ENCODE assay signal across 9 cellular contexts in the genomic region with DNA sequence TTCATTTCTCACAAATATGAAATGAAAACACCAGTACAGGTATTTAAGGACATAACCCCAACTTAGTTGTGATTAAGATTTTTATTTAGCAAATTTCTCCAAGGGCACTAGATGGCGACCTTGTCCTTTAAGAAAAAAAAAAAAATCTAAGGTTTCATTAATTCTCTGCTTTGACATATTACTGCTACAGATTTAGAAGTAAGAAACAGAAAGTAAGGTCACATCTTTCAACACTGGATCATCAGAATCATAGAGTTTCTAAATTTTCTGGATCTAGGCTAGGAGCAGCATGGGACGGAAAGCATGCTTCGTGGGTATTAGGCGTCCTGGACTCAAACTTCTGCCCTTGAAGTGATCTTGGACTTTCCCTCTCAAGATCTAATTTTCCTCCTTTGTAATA.
A peak's percentile ranks its signal among the peaks of the same experiment; 100 is the strongest.
DNase-seq lines count a peak whose midpoint lies in the region; ATAC-seq and TF ChIP-seq lines count a peak whose summit lies in the region.
"Had no signal": no experiment of that assay in that cellular context is flagged by ENCODE, and none has a peak within 500 bp of the region (broad histone marks: within the 10 kb centered on the region; RNA-seq: fewer than 3 reads in every experiment).

No MANE protein-coding gene starts in this region.

- H4K8ac ChIP-seq in mesenchymal stem cell (ENCODE audit: low read length): no peak overlapping the region

- H3K23ac ChIP-seq in mesenchymal stem cell (ENCODE audit: low read length in 2 of 2): no peak overlapping the region

- no peak overlapping the region for H3K4me3 ChIP-seq in body of pancreas
- peak overlapping the region in 1 of 2 experiments; percentile 73 for H3K4me3 ChIP-seq in mesenchymal stem cell (ENCODE audit: insufficient read depth in 1 of 2, low read depth in 1 of 2, low read length in 2 of 2)

- H3K27me3 ChIP-seq in body of pancreas (no peaks in the 10 kb centered on the region), mesenchymal stem cell (ENCODE audit: control insufficient read depth in 1 of 2, insufficient read depth in 1 of 2, low read length in 2 of 2) (no peaks in the 10 kb centered on the region)

- H3K9me3 ChIP-seq in body of pancreas (no peaks in the 10 kb centered on the region), mesenchymal stem cell (ENCODE audit: control insufficient read depth, low read length) (no peaks in the 10 kb centered on the region)

- H4K91ac ChIP-seq in mesenchymal stem cell (ENCODE audit: low read length): no peak overlapping the region

- H3K27ac ChIP-seq in body of pancreas (no peak overlapping the region), mesenchymal stem cell (ENCODE audit: low read length, poor library complexity, severe bottlenecking) (no peak overlapping the region)

- H3K79me1 ChIP-seq in mesenchymal stem cell (replicated peaks; ENCODE audit: low read length, poor library complexity, severe bottlenecking): no peaks in the 10 kb centered on the region

- no peak overlapping the region for H3K4ac ChIP-seq in mesenchymal stem cell (ENCODE audit: low read depth in 1 of 2, low read length in 2 of 2)

- no peak overlapping the region for H2BK15ac ChIP-seq in mesenchymal stem cell (ENCODE audit: low read depth, poor library complexity, severe bottlenecking)

- no peaks in the 10 kb centered on the region for H3K36me3 ChIP-seq in body of pancreas (replicated peaks in 1 of 2; ENCODE audit: insufficient read depth in 1 of 2, low read depth in 2 of 2)
- no peaks in the 10 kb centered on the region for H3K36me3 ChIP-seq in mesenchymal stem cell (ENCODE audit: control insufficient read depth in 1 of 2, insufficient read depth in 2 of 2, low read depth in 1 of 2, low read length in 2 of 2)

- H3K9ac ChIP-seq in mesenchymal stem cell (ENCODE audit: low read length): peak overlapping the region; percentile 92

- intact Hi-C loops in body of pancreas (cut with DNase I): no loop called here

- peaks cover 27% of the 10 kb centered on the region for H3K4me1 ChIP-seq in body of pancreas
- H3K4me1 ChIP-seq in mesenchymal stem cell (ENCODE audit: control insufficient read depth, insufficient read depth, low read depth, low read length): peaks cover 17% of the 10 kb centered on the region

- no peak overlapping the region for H3K14ac ChIP-seq in mesenchymal stem cell (ENCODE audit: low read length in 2 of 2)

- TF ChIP-seq POLR2A in body of pancreas (IDR thresholded peaks at IDR 0.05): no peak

- no peak overlapping the region for H2BK120ac ChIP-seq in mesenchymal stem cell (ENCODE audit: low read depth, low read length)

- H2BK5ac ChIP-seq in mesenchymal stem cell (ENCODE audit: low read depth, low read length, poor library complexity, severe bottlenecking): no peak overlapping the region

- no peak overlapping the region for H3K4me2 ChIP-seq in mesenchymal stem cell (ENCODE audit: low read length, poor library complexity, severe bottlenecking)

- H2AFZ ChIP-seq in mesenchymal stem cell (ENCODE audit: low read depth, low read length): no peak overlapping the region

- TF ChIP-seq CTCF in AG09319 (IDR thresholded peaks at IDR 0.05; ENCODE audit: low read depth, low read length): peak; percentile 41
- peak; percentile 23 to 62 (median 50) for TF ChIP-seq CTCF in body of pancreas (IDR thresholded peaks at IDR 0.05)

- H2BK12ac ChIP-seq in mesenchymal stem cell (ENCODE audit: low read length in 2 of 2): no peak overlapping the region

- no peak overlapping the region for H2AK5ac ChIP-seq in mesenchymal stem cell (ENCODE audit: low read length, severe bottlenecking)

- H3K18ac ChIP-seq in mesenchymal stem cell (ENCODE audit: low read depth in 1 of 2, low read length in 2 of 2): no peak overlapping the region

- 16 to 24% methylated on average over 4 of the region's 4 CpGs for WGBS in body of pancreas, 2 donors
- WGBS in mesenchymal stem cell: 45% methylated on average over 3 of the region's 4 CpGs

- ATAC-seq in body of pancreas: no peak
- no peak for ATAC-seq in HG03378 (IDR thresholded peaks at IDR 0.05; ENCODE audit: unreplicated experiment)
- no peak for ATAC-seq in HG02678 (IDR thresholded peaks at IDR 0.05; ENCODE audit: unreplicated experiment)

- DNase-seq in AG09319 (ENCODE audit: extremely low read depth, low read depth): no peak
- peak; percentile 62 for DNase-seq in HCEC 1CT
- no peak for DNase-seq in body of pancreas
- DNase-seq in mesenchymal stem cell: peak; percentile 63
- DNase-seq in pons (ENCODE audit: low spot score): no peak
- DNase-seq in NCI-H1092 (lab: John Stamatoyannopoulos, UW): no peak
- DNase-seq: stimulated activated CD4-positive, alpha-beta T cell treated with anti-CD3 and anti-CD28 coated beads, Interleukin-2, amount 100 ng/mL, for 48 hours had no signal

Comparison
In these comparisons a context has a peak if more than half of its experiments do, and no peak if none do; other contexts are left out.
1. DNase-seq: peak in HCEC 1CT (single experiment) and mesenchymal stem cell (single experiment); none in AG09319 (single experiment), body of pancreas (0 of 4), pons (single experiment) and NCI-H1092 (single experiment).